Comparison of ENCODE assay signal across 1 cellular context in genomic region chr11:65314501-65315203, GRCh38.
TF ChIP-seq lines count a peak whose summit lies in the region.

CDC42EP2 (plus strand) TSS chr11:65314866; CDS start chr11:65320899, 6,033 bp downstream.

TF ChIP-seq in K562, 482 proteins besides CTCF, POLR2A, EP300 and RAD21 (continued from another document and continues in another):
- TF ChIP-seq ZNF398 (CRISPR knock-in tag; IDR thresholded peaks at IDR 0.05), result no peak
- TF ChIP-seq STAT5B (CRISPR knock-in tag; IDR thresholded peaks at IDR 0.05), result no peak
- TF ChIP-seq, protein P1, sequence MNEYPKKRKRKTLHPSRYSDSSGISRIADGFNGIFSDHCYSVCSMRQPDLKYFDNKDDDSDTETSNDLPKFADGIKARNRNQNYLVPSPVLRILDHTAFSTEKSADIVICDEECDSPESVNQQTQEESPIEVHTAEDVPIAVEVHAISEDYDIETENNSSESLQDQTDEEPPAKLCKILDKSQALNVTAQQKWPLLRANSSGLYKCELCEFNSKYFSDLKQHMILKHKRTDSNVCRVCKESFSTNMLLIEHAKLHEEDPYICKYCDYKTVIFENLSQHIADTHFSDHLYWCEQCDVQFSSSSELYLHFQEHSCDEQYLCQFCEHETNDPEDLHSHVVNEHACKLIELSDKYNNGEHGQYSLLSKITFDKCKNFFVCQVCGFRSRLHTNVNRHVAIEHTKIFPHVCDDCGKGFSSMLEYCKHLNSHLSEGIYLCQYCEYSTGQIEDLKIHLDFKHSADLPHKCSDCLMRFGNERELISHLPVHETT (CRISPR knock-in tag; conservative IDR thresholded peaks at IDR 0.05 in 1 of 2, IDR thresholded peaks at IDR 0.05 in 1 of 2), result peak in 1 of 2 experiments; percentile 85; a peak in 2 of 4 replicates
- no peak for TF ChIP-seq RFX1 (IDR thresholded peaks at IDR 0.05)
- no peak for TF ChIP-seq ZFP1 (CRISPR knock-in tag; IDR thresholded peaks at IDR 0.05)
- TF ChIP-seq, protein P2, sequence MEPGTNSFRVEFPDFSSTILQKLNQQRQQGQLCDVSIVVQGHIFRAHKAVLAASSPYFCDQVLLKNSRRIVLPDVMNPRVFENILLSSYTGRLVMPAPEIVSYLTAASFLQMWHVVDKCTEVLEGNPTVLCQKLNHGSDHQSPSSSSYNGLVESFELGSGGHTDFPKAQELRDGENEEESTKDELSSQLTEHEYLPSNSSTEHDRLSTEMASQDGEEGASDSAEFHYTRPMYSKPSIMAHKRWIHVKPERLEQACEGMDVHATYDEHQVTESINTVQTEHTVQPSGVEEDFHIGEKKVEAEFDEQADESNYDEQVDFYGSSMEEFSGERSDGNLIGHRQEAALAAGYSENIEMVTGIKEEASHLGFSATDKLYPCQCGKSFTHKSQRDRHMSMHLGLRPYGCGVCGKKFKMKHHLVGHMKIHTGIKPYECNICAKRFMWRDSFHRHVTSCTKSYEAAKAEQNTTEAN (CRISPR knock-in tag; IDR thresholded peaks at IDR 0.05), result no peak
- no peak for TF ChIP-seq ARNT (IDR thresholded peaks at IDR 0.05)
- no peak for TF ChIP-seq PCBP1 (IDR thresholded peaks at IDR 0.05; ENCODE audit: low read depth, low read length, poor library complexity, severe bottlenecking)
- TF ChIP-seq STAT6 (CRISPR knock-in tag; IDR thresholded peaks at IDR 0.05), result no peak
- peak; percentile 10 for TF ChIP-seq RBBP5 (IDR thresholded peaks at IDR 0.05; ENCODE audit: borderline replicate concordance, insufficient read depth, low read length, poor library complexity, severe bottlenecking)
- TF ChIP-seq ZNF253 (CRISPR knock-in tag; conservative IDR thresholded peaks at IDR 0.05), result no peak
- TF ChIP-seq, protein P3, sequence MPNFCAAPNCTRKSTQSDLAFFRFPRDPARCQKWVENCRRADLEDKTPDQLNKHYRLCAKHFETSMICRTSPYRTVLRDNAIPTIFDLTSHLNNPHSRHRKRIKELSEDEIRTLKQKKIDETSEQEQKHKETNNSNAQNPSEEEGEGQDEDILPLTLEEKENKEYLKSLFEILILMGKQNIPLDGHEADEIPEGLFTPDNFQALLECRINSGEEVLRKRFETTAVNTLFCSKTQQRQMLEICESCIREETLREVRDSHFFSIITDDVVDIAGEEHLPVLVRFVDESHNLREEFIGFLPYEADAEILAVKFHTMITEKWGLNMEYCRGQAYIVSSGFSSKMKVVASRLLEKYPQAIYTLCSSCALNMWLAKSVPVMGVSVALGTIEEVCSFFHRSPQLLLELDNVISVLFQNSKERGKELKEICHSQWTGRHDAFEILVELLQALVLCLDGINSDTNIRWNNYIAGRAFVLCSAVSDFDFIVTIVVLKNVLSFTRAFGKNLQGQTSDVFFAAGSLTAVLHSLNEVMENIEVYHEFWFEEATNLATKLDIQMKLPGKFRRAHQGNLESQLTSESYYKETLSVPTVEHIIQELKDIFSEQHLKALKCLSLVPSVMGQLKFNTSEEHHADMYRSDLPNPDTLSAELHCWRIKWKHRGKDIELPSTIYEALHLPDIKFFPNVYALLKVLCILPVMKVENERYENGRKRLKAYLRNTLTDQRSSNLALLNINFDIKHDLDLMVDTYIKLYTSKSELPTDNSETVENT (CRISPR knock-in tag; IDR thresholded peaks at IDR 0.05), result peak; percentile 46; the same call in 1 of the 2 replicates
- no peak; the same call in 1 of the 2 replicates for TF ChIP-seq ZNF12 (CRISPR knock-in tag; IDR thresholded peaks at IDR 0.05)
- TF ChIP-seq ZFPM2 (CRISPR knock-in tag; IDR thresholded peaks at IDR 0.05), result no peak
- TF ChIP-seq PHF20 (IDR thresholded peaks at IDR 0.05; ENCODE audit: partially characterized antibody), result no peak
- no peak for TF ChIP-seq DEAF1 (CRISPR knock-in tag; IDR thresholded peaks at IDR 0.05)
- TF ChIP-seq PRPF4 (IDR thresholded peaks at IDR 0.05; ENCODE audit: insufficient read depth, low read depth, low read length, poor library complexity, severe bottlenecking), result no peak
- TF ChIP-seq HMG20A (CRISPR knock-in tag; conservative IDR thresholded peaks at IDR 0.05), result no peak
- no peak for TF ChIP-seq ZNF507 (tag; conservative IDR thresholded peaks at IDR 0.05)
- no peak for TF ChIP-seq NELFE (IDR thresholded peaks at IDR 0.05; ENCODE audit: insufficient read depth, insufficient read length)
- TF ChIP-seq ZNF224 (CRISPR knock-in tag; IDR thresholded peaks at IDR 0.05), result no peak
- TF ChIP-seq SOX6 (IDR thresholded peaks at IDR 0.05), result no peak
- peak; percentile 6; the same call in 1 of the 2 replicates for TF ChIP-seq SP1 (CRISPR knock-in tag; IDR thresholded peaks at IDR 0.05)
- TF ChIP-seq BMI1 (IDR thresholded peaks at IDR 0.05; ENCODE audit: low read length), result no peak
- no peak for TF ChIP-seq HDAC8 (tag; IDR thresholded peaks at IDR 0.05)
- TF ChIP-seq FOSL1 (tag; conservative IDR thresholded peaks at IDR 0.05), result 0 out of 2 replicates have a peak, but pooled peaks have one; percentile 10
- no peak for TF ChIP-seq MCM3 (IDR thresholded peaks at IDR 0.05)
- no peak for TF ChIP-seq ZNF311 (CRISPR knock-in tag; IDR thresholded peaks at IDR 0.05)
- peak; percentile 21; the same call in 1 of the 2 replicates for TF ChIP-seq CREB1 (IDR thresholded peaks at IDR 0.05)
- TF ChIP-seq CREB1 (CRISPR knock-in tag; IDR thresholded peaks at IDR 0.05), result peak; percentile 5; the same call in 1 of the 2 replicates
- no peak for TF ChIP-seq ETS2 (tag; IDR thresholded peaks at IDR 0.05; ENCODE audit: borderline replicate concordance, poor library complexity, severe bottlenecking)
- no peak for TF ChIP-seq ZNF436 (CRISPR knock-in tag; IDR thresholded peaks at IDR 0.05)
- no peak for TF ChIP-seq SMARCA4 (IDR thresholded peaks at IDR 0.05)
- no peak for TF ChIP-seq RUNX1 (IDR thresholded peaks at IDR 0.05; ENCODE audit: low read depth)
- no peak for TF ChIP-seq SIRT6 (IDR thresholded peaks at IDR 0.05; ENCODE audit: low read depth, low read length)
- no peak for TF ChIP-seq MEIS2 (IDR thresholded peaks at IDR 0.05; ENCODE audit: partially characterized antibody)
- peak; percentile 56; the same call in 1 of the 2 replicates for TF ChIP-seq PHF8 (IDR thresholded peaks at IDR 0.05; ENCODE audit: borderline replicate concordance, low read length)
- TF ChIP-seq CREM (IDR thresholded peaks at IDR 0.05; ENCODE audit: low read depth), result peak; percentile 27; the same call in 1 of the 2 replicates
- TF ChIP-seq, protein P4, sequence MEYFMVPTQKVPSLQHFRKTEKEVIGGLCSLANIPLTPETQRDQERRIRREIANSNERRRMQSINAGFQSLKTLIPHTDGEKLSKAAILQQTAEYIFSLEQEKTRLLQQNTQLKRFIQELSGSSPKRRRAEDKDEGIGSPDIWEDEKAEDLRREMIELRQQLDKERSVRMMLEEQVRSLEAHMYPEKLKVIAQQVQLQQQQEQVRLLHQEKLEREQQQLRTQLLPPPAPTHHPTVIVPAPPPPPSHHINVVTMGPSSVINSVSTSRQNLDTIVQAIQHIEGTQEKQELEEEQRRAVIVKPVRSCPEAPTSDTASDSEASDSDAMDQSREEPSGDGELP (CRISPR knock-in tag; IDR thresholded peaks at IDR 0.05; ENCODE audit: borderline replicate concordance), result peak; percentile 42; the same call in 1 of the 2 replicates
- TF ChIP-seq TRIM28 (IDR thresholded peaks at IDR 0.05), result no peak
- TF ChIP-seq, protein P5, sequence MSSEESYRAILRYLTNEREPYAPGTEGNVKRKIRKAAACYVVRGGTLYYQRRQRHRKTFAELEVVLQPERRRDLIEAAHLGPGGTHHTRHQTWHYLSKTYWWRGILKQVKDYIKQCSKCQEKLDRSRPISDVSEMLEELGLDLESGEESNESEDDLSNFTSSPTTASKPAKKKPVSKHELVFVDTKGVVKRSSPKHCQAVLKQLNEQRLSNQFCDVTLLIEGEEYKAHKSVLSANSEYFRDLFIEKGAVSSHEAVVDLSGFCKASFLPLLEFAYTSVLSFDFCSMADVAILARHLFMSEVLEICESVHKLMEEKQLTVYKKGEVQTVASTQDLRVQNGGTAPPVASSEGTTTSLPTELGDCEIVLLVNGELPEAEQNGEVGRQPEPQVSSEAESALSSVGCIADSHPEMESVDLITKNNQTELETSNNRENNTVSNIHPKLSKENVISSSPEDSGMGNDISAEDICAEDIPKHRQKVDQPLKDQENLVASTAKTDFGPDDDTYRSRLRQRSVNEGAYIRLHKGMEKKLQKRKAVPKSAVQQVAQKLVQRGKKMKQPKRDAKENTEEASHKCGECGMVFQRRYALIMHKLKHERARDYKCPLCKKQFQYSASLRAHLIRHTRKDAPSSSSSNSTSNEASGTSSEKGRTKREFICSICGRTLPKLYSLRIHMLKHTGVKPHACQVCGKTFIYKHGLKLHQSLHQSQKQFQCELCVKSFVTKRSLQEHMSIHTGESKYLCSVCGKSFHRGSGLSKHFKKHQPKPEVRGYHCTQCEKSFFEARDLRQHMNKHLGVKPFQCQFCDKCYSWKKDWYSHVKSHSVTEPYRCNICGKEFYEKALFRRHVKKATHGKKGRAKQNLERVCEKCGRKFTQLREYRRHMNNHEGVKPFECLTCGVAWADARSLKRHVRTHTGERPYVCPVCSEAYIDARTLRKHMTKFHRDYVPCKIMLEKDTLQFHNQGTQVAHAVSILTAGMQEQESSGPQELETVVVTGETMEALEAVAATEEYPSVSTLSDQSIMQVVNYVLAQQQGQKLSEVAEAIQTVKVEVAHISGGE (CRISPR knock-in tag; IDR thresholded peaks at IDR 0.05), result peak in 2 of 3 experiments; percentile 56 to 83; a peak in 3 of 6 replicates
- no peak for TF ChIP-seq SIN3B (IDR thresholded peaks at IDR 0.05; ENCODE audit: low read depth)
- TF ChIP-seq MYNN (IDR thresholded peaks at IDR 0.05), result no peak
- TF ChIP-seq MYNN (CRISPR knock-in tag; IDR thresholded peaks at IDR 0.05), result no peak
- no peak for TF ChIP-seq KLF13 (tag; IDR thresholded peaks at IDR 0.05; ENCODE audit: borderline replicate concordance, low read depth)
- no peak for TF ChIP-seq CBX1 (IDR thresholded peaks at IDR 0.05; ENCODE audit: low read depth)
- TF ChIP-seq ZNF263 (CRISPR knock-in tag; IDR thresholded peaks at IDR 0.05; ENCODE audit: borderline replicate concordance), result peak; percentile 19; the same call in 1 of the 2 replicates
- no peak for TF ChIP-seq THAP7 (CRISPR knock-in tag; IDR thresholded peaks at IDR 0.05)
- no peak for TF ChIP-seq ZNF347 (CRISPR knock-in tag; IDR thresholded peaks at IDR 0.05; ENCODE audit: low read depth)
- TF ChIP-seq OTX1 (CRISPR knock-in tag; IDR thresholded peaks at IDR 0.05), result no peak
- TF ChIP-seq ELF1 (tag; IDR thresholded peaks at IDR 0.05), result no peak
- peak; percentile 52 for TF ChIP-seq EGR1 (conservative IDR thresholded peaks at IDR 0.05)
- TF ChIP-seq ATF4 (CRISPR knock-in tag; IDR thresholded peaks at IDR 0.05), result no peak
- peak; percentile 19; the same call in 1 of the 2 replicates for TF ChIP-seq NCOA1 (IDR thresholded peaks at IDR 0.05; ENCODE audit: low read depth)
